Comparison of ENCODE assay signal across 9 cellular contexts in genomic region chr1:178282949-178283367, GRCh38.
DNase-seq lines count a peak whose midpoint lies in the region; ATAC-seq and TF ChIP-seq lines count a peak whose summit lies in the region.
"Had no signal": no experiment of that assay in that cellular context is flagged by ENCODE, and none has a peak within 500 bp of the region (broad histone marks: within the 10 kb centered on the region; RNA-seq: fewer than 3 reads in every experiment).

No MANE protein-coding gene starts in this region.

- H3K27ac Mint-ChIP-seq in progenitor cell of endocrine pancreas, result no peak overlapping the region
- H3K27ac Mint-ChIP-seq: memory B cell had no signal

- H3K27me3 ChIP-seq in spleen (replicated peaks in 1 of 7), result no peaks in the 10 kb centered on the region

- TF ChIP-seq CTCF in epithelial cell of proximal tubule (conservative IDR thresholded peaks at IDR 0.05; ENCODE audit: low read depth, low read length) (peak; percentile 64), progenitor cell of endocrine pancreas (IDR thresholded peaks at IDR 0.05; ENCODE audit: unreplicated experiment) (peak; percentile 50), spleen (IDR thresholded peaks at IDR 0.05 in 8 of 11, conservative IDR thresholded peaks at IDR 0.05 in 3 of 11) (peak in 5 of 11 experiments; percentile 19 to 30 (median 21))

- peak; percentile 51 for ATAC-seq in GM18868 (IDR thresholded peaks at IDR 0.05; ENCODE audit: unreplicated experiment)

- peak; percentile 45 for DNase-seq in NOMO-1 treated with dmso at 0.1 percent for 144 hours (lab: John Stamatoyannopoulos, UW; ENCODE audit: unreplicated experiment)
- DNase-seq in epithelial cell of proximal tubule (ENCODE audit: low read depth), result no peak
- DNase-seq in progenitor cell of endocrine pancreas (ENCODE audit: low spot score, unreplicated experiment), result no peak
- DNase-seq in effector CD4-positive, alpha-beta T cell, result no peak
- DNase-seq in spleen, result no peak
- DNase-seq in stimulated activated naive CD4-positive, alpha-beta T cell (lab: John Stamatoyannopoulos, UW), result no peak
- DNase-seq in activated CD4-positive, alpha-beta T cell treated with anti-CD3 and anti-CD28 coated beads for 48 hours, result no peak

- no peaks in the 10 kb centered on the region for H3K36me3 ChIP-seq in spleen

- no peak overlapping the region for H3K4me3 Mint-ChIP-seq in progenitor cell of endocrine pancreas (ENCODE audit: low read depth)
- H3K4me3 Mint-ChIP-seq: memory B cell had no signal

- peaks cover 0 to under 1% (median 0%) of the 10 kb centered on the region in 8 donors for H3K9me3 ChIP-seq in spleen

- 21 to 36% (median 29%) methylated on average over 3 of the region's 3 CpGs for WGBS in spleen, 5 donors

- H3K4me1 ChIP-seq in spleen, result peaks cover 0 to 39% (median 15%) of the 10 kb centered on the region in 6 donors

- H3K27ac ChIP-seq in spleen, result peak overlapping the region in 1 of 8 donors; percentile 32

- TF ChIP-seq POLR2A in spleen (IDR thresholded peaks at IDR 0.05), result no peak

- H3K4me3 ChIP-seq in epithelial cell of proximal tubule (ENCODE audit: low read depth, low read length) (no peak overlapping the region), spleen (no peak overlapping the region)

- H3K27me3 Mint-ChIP-seq in progenitor cell of endocrine pancreas, result no peaks in the 10 kb centered on the region

- intact Hi-C loops in spleen (cut with DNase I; ENCODE audit: low total_unique reads), result no loop called here

- no peaks in the 10 kb centered on the region for H3K9me3 Mint-ChIP-seq in progenitor cell of endocrine pancreas (ENCODE audit: low read depth)

- H3K36me3 Mint-ChIP-seq in progenitor cell of endocrine pancreas (ENCODE audit: insufficient read depth), result peaks cover 7% of the 10 kb centered on the region
- H3K36me3 Mint-ChIP-seq: memory B cell had no signal

- H3K4me1 Mint-ChIP-seq in progenitor cell of endocrine pancreas (ENCODE audit: low read depth), result peaks cover 2% of the 10 kb centered on the region
